ENCODE assay signal across 9 cellular contexts in the genomic region with DNA sequence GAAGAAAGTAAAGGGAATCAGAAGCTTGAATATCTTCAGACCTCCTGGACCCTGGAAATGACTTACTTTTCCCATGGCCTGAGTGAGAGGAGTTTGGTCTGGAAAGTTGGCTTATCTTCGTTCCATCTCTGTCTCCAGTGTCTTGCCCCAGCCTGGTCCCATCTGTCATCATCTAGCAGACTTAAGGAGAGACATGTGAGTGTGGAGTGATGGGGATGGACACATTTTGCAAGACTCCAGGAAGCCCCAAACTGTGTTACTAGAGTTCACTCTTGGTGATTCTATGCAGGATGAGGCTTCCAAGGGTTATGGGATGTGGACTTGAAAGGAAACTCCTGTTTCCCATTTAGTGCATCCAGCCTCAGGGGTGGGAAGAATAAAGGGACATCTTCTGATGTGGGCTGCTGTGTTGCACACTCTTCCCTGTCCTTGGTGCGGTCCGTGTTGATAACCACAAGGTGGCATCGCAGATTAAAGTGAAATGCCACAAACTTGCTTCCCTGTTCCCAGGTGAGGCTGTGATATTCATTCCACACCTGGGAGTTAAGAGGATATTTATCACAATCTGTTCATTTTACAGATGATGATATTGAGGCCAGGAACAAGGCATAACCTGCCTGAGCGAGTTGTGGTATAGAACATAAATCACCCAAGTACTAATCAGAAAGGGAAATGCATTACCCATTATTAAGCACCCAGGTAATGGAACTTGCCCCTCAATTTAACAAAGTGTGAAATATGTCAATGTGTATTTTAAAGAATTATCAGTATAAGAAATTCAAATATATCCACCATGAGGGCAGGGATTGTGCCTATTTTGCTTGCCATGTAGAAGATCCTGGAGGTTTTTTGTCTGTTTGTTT.
A peak's percentile ranks its signal among the peaks of the same experiment; 100 is the strongest.
DNase-seq lines count a peak whose midpoint lies in the region; ATAC-seq, FAIRE-seq and TF ChIP-seq lines count a peak whose summit lies in the region.
"Had no signal": no experiment of that assay in that cellular context is flagged by ENCODE, and none has a peak within 500 bp of the region (broad histone marks: within the 10 kb centered on the region; RNA-seq: fewer than 3 reads in every experiment).

No MANE protein-coding gene starts in this region.

- DNase-seq in AG04449 (ENCODE audit: low read depth, low spot score) (no peak), H7 (peak; percentile 4), RCC 7860 (ENCODE audit: low spot score) (peak; percentile 33), foreskin fibroblast (peak; percentile 30 to 75), sciatic nerve (ENCODE audit: low spot score) (no peak), NCI-H1048 (lab: John Stamatoyannopoulos, UW) (no peak), CD14-positive monocyte (ENCODE audit: low spot score) (no peak)

- peak; percentile 52 for ATAC-seq in sciatic nerve
- ATAC-seq in HG03521 (IDR thresholded peaks at IDR 0.05; ENCODE audit: unreplicated experiment), result no peak

- CTCF ChIA-PET in AG04449 (lab: Yijun Ruan, JAX), result interaction anchor here (0.6 to 3.7 kb wide), 14 partner anchors 12 to 688 kb away, joined by 3 to 26 read pairs (median 3); partner anchors contain the start of gene PAPPA

- peaks cover 0 to 2% (median 0%) of the 10 kb centered on the region in 3 donors for H3K27me3 Mint-ChIP-seq in CD14-positive monocyte (ENCODE audit: low read depth in 3 of 3)
- H3K27me3 Mint-ChIP-seq: central memory CD8-positive, alpha-beta T cell had no signal

- FAIRE-seq in RCC 7860 (lab: Jason Lieb, UNC), result peak; percentile 55

- H3K4me3 ChIP-seq in AG04449 (ENCODE audit: low read depth, low read length), result no peak overlapping the region
- H3K4me3 ChIP-seq in H7 (ENCODE audit: insufficient read depth, low read depth, low read length), result no peak overlapping the region
- H3K4me3 ChIP-seq in foreskin fibroblast (ENCODE audit: low read depth in 1 of 2, low read length in 2 of 2), result no peak overlapping the region

- H3K36me3 ChIP-seq in H7 (replicated peaks; ENCODE audit: control insufficient read depth, insufficient read depth, low read length), result no peaks in the 10 kb centered on the region

- POLR2A ChIA-PET in AG04449 (lab: Yijun Ruan, JAX), result no interaction called here

- no peak overlapping the region for H3K27ac Mint-ChIP-seq in CD14-positive monocyte

- no peaks in the 10 kb centered on the region for H3K9me3 Mint-ChIP-seq in CD14-positive monocyte

- H3K36me3 Mint-ChIP-seq in CD14-positive monocyte, result no peaks in the 10 kb centered on the region

- no peaks in the 10 kb centered on the region for H3K4me1 Mint-ChIP-seq in CD14-positive monocyte
- H3K4me1 Mint-ChIP-seq: central memory CD8-positive, alpha-beta T cell had no signal

- TF ChIP-seq CTCF in AG04449 (IDR thresholded peaks at IDR 0.05; ENCODE audit: insufficient read depth, low read length, missing control alignments) (peak; percentile 67), foreskin fibroblast (IDR thresholded peaks at IDR 0.05; ENCODE audit: low read depth, low read length) (peak; percentile 77), CD14-positive monocyte (IDR thresholded peaks at IDR 0.05) (no peak)

- H3K4me3 Mint-ChIP-seq in CD14-positive monocyte, result no peak overlapping the region
- H3K4me3 Mint-ChIP-seq: central memory CD8-positive, alpha-beta T cell had no signal

- intact Hi-C loops in sciatic nerve (cut with DNase I) (no loop called here), CD14-positive monocyte (cut with micrococcal nuclease) (no loop called here)

- H3K27me3 ChIP-seq in H7 (ENCODE audit: control insufficient read depth, insufficient read depth, low read length), result no peaks in the 10 kb centered on the region

Comparison
In these comparisons a context has a peak if more than half of its experiments do, and no peak if none do; other contexts are left out.
1. DNase-seq: peak in H7 (single experiment), RCC 7860 (single experiment) and foreskin fibroblast (2 of 2); none in AG04449 (single experiment), sciatic nerve (single experiment), NCI-H1048 (single experiment) and CD14-positive monocyte (single experiment).